Comparison of ENCODE assay signal across 8 cellular contexts in the genomic region with DNA sequence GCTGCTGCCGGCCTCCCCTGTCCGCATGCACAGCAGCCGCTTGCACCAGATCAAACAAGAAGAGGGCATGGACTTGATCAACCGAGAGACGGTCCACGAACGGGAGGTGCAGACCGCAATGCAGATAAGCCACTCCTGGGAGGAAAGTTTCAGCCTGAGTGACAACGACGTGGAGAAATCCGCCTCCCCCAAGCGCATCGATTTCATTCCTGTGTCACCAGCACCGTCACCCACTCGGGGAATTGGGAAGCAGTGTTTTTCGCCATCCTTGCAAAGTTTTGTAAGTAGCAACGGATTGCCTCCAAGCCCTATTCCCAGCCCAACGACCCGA.
A peak's percentile ranks its signal among the peaks of the same experiment; 100 is the strongest.
DNase-seq lines count a peak whose midpoint lies in the region; ATAC-seq, FAIRE-seq and TF ChIP-seq lines count a peak whose summit lies in the region.

No MANE protein-coding gene starts in this region.

- peaks cover 9% of the 10 kb centered on the region for H3K23me2 ChIP-seq in H1 (ENCODE audit: low read depth, low read length)

- H3K27ac ChIP-seq in C4-2B: peak overlapping the region; percentile 81
- no peak overlapping the region for H3K27ac ChIP-seq in H1 (ENCODE audit: low read depth, low read length)
- peak overlapping the region; percentile 94 for H3K27ac ChIP-seq in neutrophil

- no peaks in the 10 kb centered on the region for H3K27me3 ChIP-seq in H1 (replicated peaks in 1 of 4; ENCODE audit: control insufficient read depth in 3 of 4, extremely low read depth in 1 of 4, insufficient read depth in 3 of 4, low read length in 3 of 4)
- H3K27me3 ChIP-seq in neutrophil: no peaks in the 10 kb centered on the region

- no peak overlapping the region for H2BK120ac ChIP-seq in H1 (replicated peaks; ENCODE audit: low read depth, low read length)

- peak overlapping the region; percentile 78 for H3K4me3 ChIP-seq in LNCaP clone FGC (ENCODE audit: low read depth, low read length)
- H3K4me3 ChIP-seq in H1 (ENCODE audit: extremely low read depth in 1 of 4, insufficient read depth in 2 of 4, low read depth in 3 of 4, low read length in 4 of 4): peak overlapping the region; percentile 70 to 96 (median 82)
- peak overlapping the region; percentile 85 to 97 for H3K4me3 ChIP-seq in neutrophil (ENCODE audit: low read depth in 1 of 2, low read length in 1 of 2)

- no peak overlapping the region for H3K56ac ChIP-seq in H1 (replicated peaks; ENCODE audit: insufficient read length, low read depth, low read length)

- DNase-seq in LNCaP clone FGC (ENCODE audit: low read depth): no peak
- DNase-seq in H1 (ENCODE audit: low read depth in 1 of 2, low spot score in 2 of 2): no peak
- DNase-seq in urothelium cell line (ENCODE audit: low spot score): no peak
- DNase-seq in NCI-H2227 (lab: John Stamatoyannopoulos, UW; ENCODE audit: unreplicated experiment): no peak

- no peak overlapping the region for H3K23ac ChIP-seq in H1 (ENCODE audit: insufficient read length)

- TF ChIP-seq RAD21 in H1 (IDR thresholded peaks at IDR 0.05 in 1 of 2, conservative IDR thresholded peaks at IDR 0.05 in 1 of 2; ENCODE audit: low read depth in 2 of 2, low read length in 2 of 2): no peak

- CTCF ChIA-PET in H1 (lab: Charles Lee; ENCODE audit: partially characterized antibody): interaction anchor here (0.7 to 1.3 kb wide), 3 partner anchors 10 to 221 kb away, joined by 3 read pairs; no protein-coding TSS in a partner anchor

- POLR2A ChIA-PET in H1 (lab: Charles Lee; ENCODE audit: partially characterized antibody): interaction anchor here (0.8 to 2.0 kb wide), 4 partner anchors 10 to 95 kb away, joined by 3 to 5 read pairs (median 4); no protein-coding TSS in a partner anchor

- TF ChIP-seq CTCF in C4-2B (conservative IDR thresholded peaks at IDR 0.05) (peak; percentile 34), LNCaP clone FGC (IDR thresholded peaks at IDR 0.05; ENCODE audit: control insufficient read depth, extremely low read depth, insufficient read depth) (no peak), H1 (IDR thresholded peaks at IDR 0.05; ENCODE audit: control extremely low read depth in 1 of 3, insufficient read depth in 1 of 3, low read depth in 1 of 3, low read length in 3 of 3) (no peak), neutrophil (IDR thresholded peaks at IDR 0.05) (no peak)

- FAIRE-seq in H1 (lab: Jason Lieb, UNC) (no peak), urothelium cell line (lab: Jason Lieb, UNC) (no peak)

- H2BK5ac ChIP-seq in H1 (ENCODE audit: low read depth, low read length): no peak overlapping the region; the same call in 1 of the 2 replicates

- H2BK12ac ChIP-seq in H1 (ENCODE audit: low read depth, low read length): no peak overlapping the region

- TF ChIP-seq EP300 in H1 (IDR thresholded peaks at IDR 0.05; ENCODE audit: borderline replicate concordance in 1 of 2, low read depth in 2 of 2, low read length in 2 of 2): no peak

- no peak overlapping the region for H4K91ac ChIP-seq in H1 (replicated peaks; ENCODE audit: insufficient read length, low read length)

- H3K4me1 ChIP-seq in H1 (replicated peaks in 1 of 4; ENCODE audit: control insufficient read depth in 3 of 4, insufficient read depth in 4 of 4, low read length in 3 of 4) (peaks cover 0 to 7% (median 3%) of the 10 kb centered on the region in 4 experiments; a peak in 3 of 7 replicates), neutrophil (ENCODE audit: control insufficient read depth in 1 of 2, insufficient read depth in 1 of 2, low read depth in 1 of 2, low read length in 1 of 2) (peaks cover 53 to 57% of the 10 kb centered on the region in 2 experiments)

- WGBS in H1 (ENCODE audit: extremely low coverage in 1 of 2, insufficient coverage in 1 of 2, insufficient read length in 1 of 2, insufficient replicate concordance in 2 of 2, low coverage in 1 of 2, low lambda C conversion rate in 2 of 2, missing lambda C conversion rate in 1 of 2), 2 experiments: 5% methylated on average over 19 of the region's 19 CpGs; no CpG with 5 or more reads in 1 of the 2 experiments

- no peak overlapping the region for H2AK5ac ChIP-seq in H1 (ENCODE audit: low read depth, low read length)

- peak overlapping the region in 3 of 4 experiments; percentile 71 to 88 (median 87); a peak in 6 of 7 replicates for H3K9ac ChIP-seq in H1 (replicated peaks in 1 of 4; ENCODE audit: extremely low read depth in 1 of 4, low read depth in 3 of 4, low read length in 3 of 4)

- H4K5ac ChIP-seq in H1 (ENCODE audit: insufficient read length, low read depth, low read length): no peak overlapping the region

- ATAC-seq in HG03280 (IDR thresholded peaks at IDR 0.05; ENCODE audit: unreplicated experiment) (no peak), HG03378 (IDR thresholded peaks at IDR 0.05; ENCODE audit: unreplicated experiment) (no peak)

- no peak overlapping the region for H4K8ac ChIP-seq in H1 (ENCODE audit: extremely low read depth, insufficient read depth, low read length)

- H3K14ac ChIP-seq in H1 (ENCODE audit: insufficient read length): no peak overlapping the region

- H3K36me3 ChIP-seq in H1 (ENCODE audit: control insufficient read depth in 2 of 4, insufficient read depth in 4 of 4, low read length in 3 of 4) (no peaks in the 10 kb centered on the region), neutrophil (no peaks in the 10 kb centered on the region)

- no peak overlapping the region for H3K4ac ChIP-seq in H1 (replicated peaks; ENCODE audit: insufficient read length, low read depth, low read length)

- peaks cover 4% of the 10 kb centered on the region; the same call in 1 of the 2 replicates for H3K79me1 ChIP-seq in H1 (ENCODE audit: low read depth, low read length)

- H3K18ac ChIP-seq in H1 (ENCODE audit: extremely low read depth, low read length): no peak overlapping the region

- no peak for TF ChIP-seq POLR2A in H1 (IDR thresholded peaks at IDR 0.05; ENCODE audit: control extremely low read depth in 1 of 2, low read depth in 2 of 2, low read length in 2 of 2)

- no peak overlapping the region for H2BK15ac ChIP-seq in H1 (ENCODE audit: low read length)

- no peaks in the 10 kb centered on the region for H3K9me3 ChIP-seq in H1 (ENCODE audit: insufficient read depth in 2 of 2, low read depth in 1 of 2, low read length in 1 of 2)
- H3K9me3 ChIP-seq in neutrophil: no peaks in the 10 kb centered on the region

- H3K4me2 ChIP-seq in H1 (ENCODE audit: insufficient read depth in 1 of 2, low read depth in 2 of 2, low read length in 2 of 2): peak overlapping the region; percentile 85 to 90

- peaks cover 2 to 7% of the 10 kb centered on the region in 2 experiments for H4K20me1 ChIP-seq in H1 (replicated peaks in 1 of 2; ENCODE audit: control insufficient read depth in 1 of 2, insufficient read depth in 2 of 2, low read length in 2 of 2)

- H2AFZ ChIP-seq in H1 (ENCODE audit: low read length): peak overlapping the region; percentile 16; the same call in 1 of the 2 replicates

- no peak overlapping the region; the same call in 1 of the 2 replicates for H2BK20ac ChIP-seq in H1 (ENCODE audit: low read length)

- peaks cover 0 to 35% of the 10 kb centered on the region in 2 experiments; a peak in 2 of 4 replicates for H3K79me2 ChIP-seq in H1 (ENCODE audit: control insufficient read depth in 1 of 2, insufficient read depth in 2 of 2, low read length in 2 of 2)

TF ChIP-seq in H1, 55 proteins besides CTCF, POLR2A, EP300 and RAD21:
- no peak for TF ChIP-seq JUND (IDR thresholded peaks at IDR 0.05; ENCODE audit: low read length)
- TF ChIP-seq SUZ12 (IDR thresholded peaks at IDR 0.05; ENCODE audit: low read length): no peak
- TF ChIP-seq ASH2L (IDR thresholded peaks at IDR 0.05; ENCODE audit: low read length): no peak
- no peak for TF ChIP-seq PHF8 (conservative IDR thresholded peaks at IDR 0.05; ENCODE audit: low read depth, low read length)
- TF ChIP-seq, protein P1, sequence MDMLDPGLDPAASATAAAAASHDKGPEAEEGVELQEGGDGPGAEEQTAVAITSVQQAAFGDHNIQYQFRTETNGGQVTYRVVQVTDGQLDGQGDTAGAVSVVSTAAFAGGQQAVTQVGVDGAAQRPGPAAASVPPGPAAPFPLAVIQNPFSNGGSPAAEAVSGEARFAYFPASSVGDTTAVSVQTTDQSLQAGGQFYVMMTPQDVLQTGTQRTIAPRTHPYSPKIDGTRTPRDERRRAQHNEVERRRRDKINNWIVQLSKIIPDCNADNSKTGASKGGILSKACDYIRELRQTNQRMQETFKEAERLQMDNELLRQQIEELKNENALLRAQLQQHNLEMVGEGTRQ (IDR thresholded peaks at IDR 0.05; ENCODE audit: low read length): no peak
- TF ChIP-seq SAP30 (IDR thresholded peaks at IDR 0.05; ENCODE audit: insufficient read depth, insufficient replicate concordance, low read length): peak; percentile 82
- TF ChIP-seq TAF1 (IDR thresholded peaks at IDR 0.05; ENCODE audit: low read depth, low read length): no peak
- TF ChIP-seq, protein P2, sequence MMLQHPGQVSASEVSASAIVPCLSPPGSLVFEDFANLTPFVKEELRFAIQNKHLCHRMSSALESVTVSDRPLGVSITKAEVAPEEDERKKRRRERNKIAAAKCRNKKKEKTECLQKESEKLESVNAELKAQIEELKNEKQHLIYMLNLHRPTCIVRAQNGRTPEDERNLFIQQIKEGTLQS (IDR thresholded peaks at IDR 0.05; ENCODE audit: insufficient read depth, low read depth, low read length): no peak
- no peak for TF ChIP-seq NANOG (IDR thresholded peaks at IDR 0.05; ENCODE audit: insufficient read depth, low read depth, low read length, poor library complexity, severe bottlenecking)
- TF ChIP-seq EZH2 (IDR thresholded peaks at IDR 0.05; ENCODE audit: low read depth, low read length, severe bottlenecking): no peak
- no peak for TF ChIP-seq YY1 (IDR thresholded peaks at IDR 0.05; ENCODE audit: low read depth, low read length)
- no peak for TF ChIP-seq KDM4A (IDR thresholded peaks at IDR 0.05; ENCODE audit: low read depth, low read length, severe bottlenecking)
- no peak for TF ChIP-seq CREB1 (IDR thresholded peaks at IDR 0.05)
- TF ChIP-seq HDAC2 (IDR thresholded peaks at IDR 0.05; ENCODE audit: borderline replicate concordance in 1 of 2, low read depth in 2 of 2, low read length in 2 of 2): 0 out of 4 replicates have a peak, but pooled peaks of 1 of the 2 experiments have one; percentile 69
- no peak for TF ChIP-seq TBP (IDR thresholded peaks at IDR 0.05; ENCODE audit: low read depth, low read length)
